ENCODE assay signal across 16 cellular contexts in the genomic region with DNA sequence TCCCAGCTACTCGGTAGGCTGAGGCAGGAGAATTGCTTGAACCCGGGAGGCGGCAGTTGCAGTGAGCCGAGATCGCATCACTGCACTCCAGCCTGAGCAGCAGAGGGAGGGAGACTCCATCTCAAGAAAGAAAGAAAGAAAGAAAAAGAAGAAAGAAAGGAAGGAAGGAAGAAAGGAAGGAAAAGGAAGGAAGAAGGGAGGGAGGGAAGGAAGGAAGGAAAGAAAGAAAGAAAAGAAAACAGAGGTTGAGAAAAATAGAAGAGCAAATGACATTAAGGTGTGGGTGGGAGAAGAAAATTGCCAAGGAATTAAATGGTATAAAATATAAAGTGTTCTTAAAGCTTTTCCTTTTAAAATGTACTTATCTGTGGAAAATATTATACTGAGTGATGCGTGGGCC. TPM values are rescaled to one million over a fixed set of nuclear protein-coding genes. Genes with fewer than 3 reads are reported as not detected.
DNase-seq lines count a peak whose midpoint lies in the region; ATAC-seq and TF ChIP-seq lines count a peak whose summit lies in the region.
"Had no signal": no experiment of that assay in that cellular context is flagged by ENCODE, and none has a peak within 500 bp of the region (broad histone marks: within the 10 kb centered on the region; RNA-seq: fewer than 3 reads in every experiment).

No MANE protein-coding gene starts in this region.

- H3K9me3 Mint-ChIP-seq in dendritic cell treated with granulocyte-macrophage colony-stimulating factor and Interleukin-4, amounts not matched to agents 40 ng/mL and 50 ng/mL, for 4 days, result no peaks in the 10 kb centered on the region
- no peaks in the 10 kb centered on the region for H3K9me3 Mint-ChIP-seq in nephron progenitor cell
- H3K9me3 Mint-ChIP-seq: activated naive CD8-positive, alpha-beta T cell treated with anti-CD3 and anti-CD28 coated beads for 36 hours; H9; T-helper 2 cell treated with Interferon-gamma antibody and Interleukin-4, amounts not matched to agents 5 μg/mL and 100 μg/mL, for 36 hours had no signal

- no peak overlapping the region for H3K4me3 ChIP-seq in BLaER1 treated with 17β-estradiol and CSF1 and Interleukin-3, amounts not matched to agents 10 nM and 100 nM
- no peak overlapping the region for H3K4me3 ChIP-seq in Loucy (ENCODE audit: low read length, poor library complexity, severe bottlenecking)
- H3K4me3 ChIP-seq in psoas muscle, result no peak overlapping the region
- H3K4me3 ChIP-seq: ascending aorta, heart right ventricle, lung had no signal

- H3K27me3 ChIP-seq in BLaER1 treated with 17β-estradiol and CSF1 and Interleukin-3, amounts not matched to agents 10 nM and 100 nM, result no peaks in the 10 kb centered on the region
- H3K27me3 ChIP-seq in Loucy (ENCODE audit: insufficient read depth, low read length, poor library complexity, severe bottlenecking), result no peaks in the 10 kb centered on the region
- H3K27me3 ChIP-seq in psoas muscle (ENCODE audit: insufficient read depth in 3 of 3, low read length in 2 of 3), result no peaks in the 10 kb centered on the region
- H3K27me3 ChIP-seq: ascending aorta, heart right ventricle had no signal

- H4K20me1 ChIP-seq in BLaER1 treated with 17β-estradiol and CSF1 and Interleukin-3, amounts not matched to agents 10 nM and 100 nM, result no peaks in the 10 kb centered on the region
- H4K20me1 ChIP-seq in Loucy (ENCODE audit: insufficient read depth, low read length, poor library complexity, severe bottlenecking), result no peaks in the 10 kb centered on the region

- no peaks in the 10 kb centered on the region for H3K9me3 ChIP-seq in BLaER1 treated with 17β-estradiol and CSF1 and Interleukin-3, amounts not matched to agents 10 nM and 100 nM (replicated peaks in 1 of 11)
- H3K9me3 ChIP-seq in Loucy (ENCODE audit: insufficient read depth, low read depth, low read length) (no peaks in the 10 kb centered on the region), psoas muscle (no peaks in the 10 kb centered on the region)
- H3K9me3 ChIP-seq: ascending aorta, heart right ventricle had no signal

- 97 to 99% (median 97%) methylated on average over 6 of the region's 6 CpGs for WGBS in psoas muscle, 3 donors

- H3K36me3 Mint-ChIP-seq in dendritic cell treated with granulocyte-macrophage colony-stimulating factor and Interleukin-4, amounts not matched to agents 40 ng/mL and 50 ng/mL, for 4 days (ENCODE audit: low read depth), result no peaks in the 10 kb centered on the region
- no peaks in the 10 kb centered on the region for H3K36me3 Mint-ChIP-seq in nephron progenitor cell (ENCODE audit: low read depth)
- H3K36me3 Mint-ChIP-seq: activated naive CD8-positive, alpha-beta T cell treated with anti-CD3 and anti-CD28 coated beads for 36 hours had no signal

- ATAC-seq in psoas muscle (no peak), GM19397 (IDR thresholded peaks at IDR 0.05; ENCODE audit: unreplicated experiment) (no peak)
- ATAC-seq: activated CD8-positive, alpha-beta T cell treated with anti-CD3 and anti-CD28 coated beads, Interleukin-2, amount 10 ng/mL, durations not matched to agents 7 days and 5 days had no signal

- H3K4me3 Mint-ChIP-seq in dendritic cell treated with granulocyte-macrophage colony-stimulating factor and Interleukin-4, amounts not matched to agents 40 ng/mL and 50 ng/mL, for 4 days, result no peak overlapping the region
- H3K4me3 Mint-ChIP-seq in nephron progenitor cell, result no peak overlapping the region
- H3K4me3 Mint-ChIP-seq: activated CD8-positive, alpha-beta T cell treated with anti-CD3 and anti-CD28 coated beads, Interleukin-2, amount 10 ng/mL, durations not matched to agents 7 days and 5 days; activated naive CD8-positive, alpha-beta T cell treated with anti-CD3 and anti-CD28 coated beads for 36 hours; H9; T-helper 2 cell treated with Interferon-gamma antibody and Interleukin-4, amounts not matched to agents 5 μg/mL and 100 μg/mL, for 36 hours had no signal

- peak overlapping the region; percentile 13; the same call in 1 of the 2 replicates for H2AFZ ChIP-seq in Loucy (ENCODE audit: low read length)

- H3K36me3 ChIP-seq in BLaER1 treated with 17β-estradiol and CSF1 and Interleukin-3, amounts not matched to agents 10 nM and 100 nM, result no peaks in the 10 kb centered on the region
- H3K36me3 ChIP-seq in Loucy (ENCODE audit: insufficient read depth, low read length) (no peaks in the 10 kb centered on the region), psoas muscle (ENCODE audit: insufficient read depth in 1 of 2, low read depth in 1 of 2) (no peaks in the 10 kb centered on the region)
- H3K36me3 ChIP-seq: ascending aorta, heart right ventricle had no signal

- H3K4me1 Mint-ChIP-seq in dendritic cell treated with granulocyte-macrophage colony-stimulating factor and Interleukin-4, amounts not matched to agents 40 ng/mL and 50 ng/mL, for 4 days (ENCODE audit: low read depth), result peaks cover 40% of the 10 kb centered on the region
- peaks cover 22% of the 10 kb centered on the region for H3K4me1 Mint-ChIP-seq in nephron progenitor cell
- H3K4me1 Mint-ChIP-seq: activated naive CD8-positive, alpha-beta T cell treated with anti-CD3 and anti-CD28 coated beads for 36 hours had no signal

- H3K27ac Mint-ChIP-seq in dendritic cell treated with granulocyte-macrophage colony-stimulating factor and Interleukin-4, amounts not matched to agents 40 ng/mL and 50 ng/mL, for 4 days, result peak overlapping the region; percentile 60
- H3K27ac Mint-ChIP-seq in nephron progenitor cell, result no peak overlapping the region
- H3K27ac Mint-ChIP-seq: activated CD8-positive, alpha-beta T cell treated with anti-CD3 and anti-CD28 coated beads, Interleukin-2, amount 10 ng/mL, durations not matched to agents 7 days and 5 days; activated naive CD8-positive, alpha-beta T cell treated with anti-CD3 and anti-CD28 coated beads for 36 hours; H9; T-helper 2 cell treated with Interferon-gamma antibody and Interleukin-4, amounts not matched to agents 5 μg/mL and 100 μg/mL, for 36 hours had no signal

- H3K27ac ChIP-seq in BLaER1 treated with 17β-estradiol and CSF1 and Interleukin-3, amounts not matched to agents 10 nM and 100 nM, result peak overlapping the region in 8 of 11 experiments; percentile 19 to 77 (median 54); a peak in 12 of 22 replicates
- H3K27ac ChIP-seq in psoas muscle, result peak overlapping the region; percentile 83
- H3K27ac ChIP-seq: ascending aorta, heart right ventricle had no signal

- H3F3A ChIP-seq in Loucy (ENCODE audit: low read depth), result no peaks in the 10 kb centered on the region

- peaks cover 2% of the 10 kb centered on the region for H3K27me3 Mint-ChIP-seq in dendritic cell treated with granulocyte-macrophage colony-stimulating factor and Interleukin-4, amounts not matched to agents 40 ng/mL and 50 ng/mL, for 4 days
- peaks cover 11% of the 10 kb centered on the region for H3K27me3 Mint-ChIP-seq in nephron progenitor cell (ENCODE audit: low read depth, poor library complexity)

- no peaks in the 10 kb centered on the region for H3K9me2 ChIP-seq in Loucy (replicated peaks; ENCODE audit: low read depth, low read length)

- H3K4me2 ChIP-seq in BLaER1 treated with 17β-estradiol and CSF1 and Interleukin-3, amounts not matched to agents 10 nM and 100 nM, result peak overlapping the region in 9 of 11 experiments; percentile 0 to 83 (median 55); a peak in 16 of 22 replicates
- no peak overlapping the region for H3K4me2 ChIP-seq in Loucy (ENCODE audit: low read depth, low read length, poor library complexity, severe bottlenecking)

- peak overlapping the region in 4 of 11 experiments; percentile 32 to 60 (median 54); a peak in 7 of 22 replicates for H3K9ac ChIP-seq in BLaER1 treated with 17β-estradiol and CSF1 and Interleukin-3, amounts not matched to agents 10 nM and 100 nM
- H3K9ac ChIP-seq in Loucy (ENCODE audit: low read depth, low read length, poor library complexity, severe bottlenecking), result no peak overlapping the region

- H3K4me1 ChIP-seq in BLaER1 treated with 17β-estradiol and CSF1 and Interleukin-3, amounts not matched to agents 10 nM and 100 nM, result peaks cover 13 to 70% (median 47%) of the 10 kb centered on the region in 10 experiments; a peak in 19 of 20 replicates
- peaks cover 3% of the 10 kb centered on the region for H3K4me1 ChIP-seq in Loucy (ENCODE audit: insufficient read depth, low read length, poor library complexity, severe bottlenecking)
- H3K4me1 ChIP-seq in psoas muscle, result peaks cover 40% of the 10 kb centered on the region

- no peak for TF ChIP-seq CTCF in Loucy (conservative IDR thresholded peaks at IDR 0.05; ENCODE audit: low read length)
- TF ChIP-seq CTCF in psoas muscle (IDR thresholded peaks at IDR 0.05), result no peak
- TF ChIP-seq CTCF in nephron progenitor cell (IDR thresholded peaks at IDR 0.05), result no peak

- intact Hi-C loops in dendritic cell treated with granulocyte-macrophage colony-stimulating factor and Interleukin-4, amounts not matched to agents 40 ng/mL and 50 ng/mL, for 4 days (cut with micrococcal nuclease), result loop anchor here (5.0 kb wide), 2 partner anchors 34 to 46 kb away; no protein-coding TSS in a partner anchor
- intact Hi-C loops in psoas muscle (cut with DNase I), result loop anchor here in 1 of 2 donors (5.0 kb wide), 1 partner anchor 61 kb away; no protein-coding TSS in a partner anchor

- no peaks in the 10 kb centered on the region for H3K79me2 ChIP-seq in Loucy (ENCODE audit: insufficient read depth, low read length)

- no peak for DNase-seq in psoas muscle
- DNase-seq in activated CD4-positive, alpha-beta T cell treated with anti-CD3 and anti-CD28 coated beads, Interleukin-2, amount 50 U/mL, for 4 hours, result no peak
- DNase-seq in stimulated activated CD4-positive, alpha-beta T cell treated with anti-CD3 and anti-CD28 coated beads, Interleukin-15, amount 100 ng/mL, for 24 hours, result no peak
- DNase-seq in nephron progenitor cell, result no peak
- DNase-seq: activated naive CD8-positive, alpha-beta T cell treated with anti-CD3 and anti-CD28 coated beads for 36 hours; heart right ventricle; NCI-H1436 had no signal

RNA-seq across cellular contexts. Expression of a gene that starts 49.9 kb away (rescaled TPM):
- 100 to 1,000 TPM; 376 to 679 (median 425) TPM for total RNA-seq in psoas muscle
- 100 to 1,000 TPM in 2 of 3 donors, 10 to 100 TPM in 1; 93.5 to 227 (median 206) TPM for polyA plus RNA-seq in psoas muscle
